In the genomic region with DNA sequence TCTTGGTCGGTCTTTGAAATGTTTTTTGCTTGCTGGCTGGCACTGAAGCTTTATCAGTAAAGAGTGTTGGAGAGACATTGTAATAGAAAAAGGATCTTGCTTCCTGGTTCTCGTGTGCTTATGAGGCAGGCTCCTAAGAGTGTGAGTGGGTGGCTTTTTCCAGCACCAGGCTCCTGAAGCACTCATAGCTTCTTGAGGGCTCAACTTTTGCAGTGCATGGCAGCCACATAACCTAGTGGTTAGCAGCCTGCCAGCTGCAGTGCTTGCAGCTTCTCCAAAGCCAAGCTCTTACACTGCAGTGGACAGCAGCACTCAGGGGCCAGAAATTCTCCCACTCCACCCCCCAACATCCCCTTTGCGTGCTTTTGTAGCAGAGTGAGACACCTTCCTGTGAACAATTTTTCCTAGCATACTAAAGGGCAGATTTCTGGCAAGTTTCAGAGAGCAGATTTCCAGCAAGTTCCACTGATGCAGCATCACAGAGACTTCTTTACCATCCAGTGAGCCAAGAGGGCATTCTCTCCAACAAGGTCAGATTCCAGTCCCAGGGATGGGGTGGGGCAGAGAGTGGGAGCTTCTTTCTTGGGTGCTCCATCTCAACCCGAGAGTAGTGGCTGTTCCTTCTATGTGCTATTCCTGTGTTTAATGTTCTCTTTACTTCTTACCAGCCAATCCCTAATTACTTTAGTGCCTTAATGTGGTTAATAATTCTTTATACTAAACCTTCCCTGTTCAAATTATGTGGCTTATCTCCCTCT, we compare ENCODE assay signal across 1 cellular context.
TF ChIP-seq lines count a peak whose summit lies in the region.

No MANE protein-coding gene starts in this region.

TF ChIP-seq in H1, 55 proteins besides CTCF, POLR2A, EP300 and RAD21:
- no peak for TF ChIP-seq MAFK (IDR thresholded peaks at IDR 0.05; ENCODE audit: low read depth, low read length)
- no peak for TF ChIP-seq SUZ12 (IDR thresholded peaks at IDR 0.05; ENCODE audit: low read length)
- TF ChIP-seq POU5F1 (IDR thresholded peaks at IDR 0.05; ENCODE audit: low read depth, low read length), result no peak
TF ChIP-seq in H1: peak in this region for 0.
